9 cellular contexts compared by ENCODE assay signal in genomic region chr10:24947304-24948097, GRCh38. TPM values are rescaled to one million over a fixed set of nuclear protein-coding genes. Genes with fewer than 3 reads are reported as not detected.
DNase-seq lines count a peak whose midpoint lies in the region; ATAC-seq and TF ChIP-seq lines count a peak whose summit lies in the region.
"Had no signal": no experiment of that assay in that cellular context is flagged by ENCODE, and none has a peak within 500 bp of the region (broad histone marks: within the 10 kb centered on the region; RNA-seq: fewer than 3 reads in every experiment).

No MANE protein-coding gene starts in this region.

- H3K27me3 ChIP-seq in Panc1 (ENCODE audit: control insufficient read depth, insufficient read depth, low read length) (no peaks in the 10 kb centered on the region), heart right ventricle (peaks cover 0 to 6% (median 0%) of the 10 kb centered on the region in 7 donors), prostate gland (replicated peaks; ENCODE audit: insufficient read depth) (no peaks in the 10 kb centered on the region)

- H3K4me3 ChIP-seq in AG10803 (ENCODE audit: low read length) = no peak overlapping the region
- no peak overlapping the region for H3K4me3 ChIP-seq in Panc1 (ENCODE audit: low read depth in 2 of 2, low read length in 2 of 2)
- no peak overlapping the region for H3K4me3 ChIP-seq in heart right ventricle
- no peak overlapping the region for H3K4me3 ChIP-seq in prostate gland

- no peaks in the 10 kb centered on the region for H3K36me3 ChIP-seq in Panc1 (ENCODE audit: control insufficient read depth, insufficient read depth, low read length)
- no peaks in the 10 kb centered on the region for H3K36me3 ChIP-seq in heart right ventricle
- no peaks in the 10 kb centered on the region for H3K36me3 ChIP-seq in prostate gland

- BruUV-seq in Panc1 (replicated peaks; lab: Mats Ljungman, UMichigan) = no TSS peak

- POLR2A ChIA-PET in Panc1 (lab: Charles Lee) = no interaction called here

- H3K9me3 ChIP-seq in Panc1 (ENCODE audit: control insufficient read depth, insufficient read depth, low read depth, low read length) = no peaks in the 10 kb centered on the region
- H3K9me3 ChIP-seq in heart right ventricle = no peaks in the 10 kb centered on the region
- H3K9me3 ChIP-seq in prostate gland = no peaks in the 10 kb centered on the region

- peaks cover 4% of the 10 kb centered on the region for H3K4me1 ChIP-seq in Panc1 (ENCODE audit: control insufficient read depth, insufficient read depth, low read length)
- peaks cover 0 to 31% (median 15%) of the 10 kb centered on the region in 9 donors for H3K4me1 ChIP-seq in heart right ventricle
- no peaks in the 10 kb centered on the region for H3K4me1 ChIP-seq in prostate gland (replicated peaks)

- 58 to 62% methylated on average over 4 of the region's 4 CpGs for WGBS in heart right ventricle, 2 donors
- 72% methylated on average over 4 of the region's 4 CpGs for WGBS in prostate gland

- CTCF ChIA-PET in Panc1 (lab: Charles Lee) = no interaction called here

- TF ChIP-seq CTCF in AG10803 (conservative IDR thresholded peaks at IDR 0.05; ENCODE audit: low read length) = no peak
- no peak for TF ChIP-seq CTCF in Panc1 (IDR thresholded peaks at IDR 0.05)
- TF ChIP-seq CTCF in heart right ventricle (IDR thresholded peaks at IDR 0.05) = no peak
- no peak for TF ChIP-seq CTCF in prostate gland (IDR thresholded peaks at IDR 0.05)

- DNase-seq in AG10803 (ENCODE audit: low read depth) (peak; percentile 68), Panc1 (ENCODE audit: low read depth, low spot score) (no peak), heart right ventricle (peak in 1 of 2 donors; percentile 20), prostate gland (ENCODE audit: low spot score) (no peak), GDM1 (lab: John Stamatoyannopoulos, UW) (no peak), KBM-7 (no peak), NCI-H2171 treated with DMSO at 0.1 percent for 48 hours (lab: John Stamatoyannopoulos, UW) (no peak)
- DNase-seq: DND-41 had no signal

- in situ Hi-C loops in Panc1 (cut with HindIII; ENCODE audit: low pct_unique_long_range_greater_than_20kb, low sequenced_read_pairs) (no loop called here), KBM-7 (cut with MboI; ENCODE audit: low pct_unique_long_range_greater_than_20kb, low sequenced_read_pairs) (no loop called here)

- peak overlapping the region; percentile 44; the same call in 1 of the 2 replicates for H3K27ac ChIP-seq in Panc1 (ENCODE audit: low read length)
- peak overlapping the region in 8 of 10 donors; percentile 1 to 80 (median 71) for H3K27ac ChIP-seq in heart right ventricle
- H3K27ac ChIP-seq in prostate gland = no peak overlapping the region

- TF ChIP-seq POLR2A in prostate gland (IDR thresholded peaks at IDR 0.05) = no peak

- intact Hi-C loops in Panc1 (cut with micrococcal nuclease; ENCODE audit: unreplicated experiment) (no loop called here), heart right ventricle (cut with DNase I) (no loop called here), prostate gland (cut with DNase I) (no loop called here)

- ATAC-seq in GM21423 (IDR thresholded peaks at IDR 0.05; ENCODE audit: unreplicated experiment) (peak; percentile 48), Panc1 (peak; percentile 59; the same call in 1 of the 2 replicates), heart right ventricle (peak in 7 of 8 donors; percentile 52 to 75 (median 59))

RNA-seq across cellular contexts. Expression of gene PRTFDC1, which starts 4.9 kb away (rescaled TPM):
- total RNA-seq in Panc1 (2021; ENCODE audit: unreplicated experiment) = 3.0 TPM
- polyA plus RNA-seq in Panc1 (2012; ENCODE audit: insufficient read length) = 3.5 TPM
- total RNA-seq in heart right ventricle = 10 to 100 TPM in 1 of 10 donors, 1 to 10 TPM in 9; 2.5 to 11.4 (median 4.6) TPM
- 1 to 10 TPM; 4.8 to 5.6 TPM for polyA plus RNA-seq in heart right ventricle
- 1 to 10 TPM in 1 of 2 donors, under 1 TPM in 1; 0.80 to 2.0 TPM for total RNA-seq in prostate gland

Comparison
In these comparisons a context has a peak if more than half of its experiments do, and no peak if none do; other contexts are left out.
1. H3K27ac ChIP-seq: peak in Panc1 (single experiment) and heart right ventricle (8 of 10); none in prostate gland (0 of 2).
2. Peak in every context shown above with its lines, with median percentiles within 50 percentile points of each other: ATAC-seq.